In genomic region chr14:95237956-95238355, GRCh38 we compare ENCODE assay signal across 1 cellular context.
TF ChIP-seq lines count a peak whose summit lies in the region.

No MANE protein-coding gene starts in this region.

TF ChIP-seq in IMR-90, 13 proteins besides CTCF, POLR2A, EP300 and RAD21 (continued from another document):
- TF ChIP-seq, protein P1, sequence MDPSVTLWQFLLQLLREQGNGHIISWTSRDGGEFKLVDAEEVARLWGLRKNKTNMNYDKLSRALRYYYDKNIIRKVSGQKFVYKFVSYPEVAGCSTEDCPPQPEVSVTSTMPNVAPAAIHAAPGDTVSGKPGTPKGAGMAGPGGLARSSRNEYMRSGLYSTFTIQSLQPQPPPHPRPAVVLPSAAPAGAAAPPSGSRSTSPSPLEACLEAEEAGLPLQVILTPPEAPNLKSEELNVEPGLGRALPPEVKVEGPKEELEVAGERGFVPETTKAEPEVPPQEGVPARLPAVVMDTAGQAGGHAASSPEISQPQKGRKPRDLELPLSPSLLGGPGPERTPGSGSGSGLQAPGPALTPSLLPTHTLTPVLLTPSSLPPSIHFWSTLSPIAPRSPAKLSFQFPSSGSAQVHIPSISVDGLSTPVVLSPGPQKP (IDR thresholded peaks at IDR 0.05; ENCODE audit: borderline replicate concordance, low read depth, low read length): no peak
- TF ChIP-seq BHLHE40 (IDR thresholded peaks at IDR 0.05; ENCODE audit: low read depth, low read length) (no peak), MXI1 (IDR thresholded peaks at IDR 0.05; ENCODE audit: borderline replicate concordance, low read depth, low read length) (no peak), MAFK (IDR thresholded peaks at IDR 0.05; ENCODE audit: low read depth, low read length) (no peak), CEBPB (IDR thresholded peaks at IDR 0.05; ENCODE audit: low read depth, low read length) (no peak), RCOR1 (IDR thresholded peaks at IDR 0.05; ENCODE audit: insufficient replicate concordance, low read length) (no peak), MAZ (IDR thresholded peaks at IDR 0.05; ENCODE audit: borderline replicate concordance, low read depth, low read length) (no peak), FOS (IDR thresholded peaks at IDR 0.05; ENCODE audit: low read depth, low read length) (no peak), CHD1 (IDR thresholded peaks at IDR 0.05; ENCODE audit: low read depth, low read length) (no peak), NFE2L2 (IDR thresholded peaks at IDR 0.05; ENCODE audit: low read depth, low read length) (no peak)
- TF ChIP-seq, protein P2, sequence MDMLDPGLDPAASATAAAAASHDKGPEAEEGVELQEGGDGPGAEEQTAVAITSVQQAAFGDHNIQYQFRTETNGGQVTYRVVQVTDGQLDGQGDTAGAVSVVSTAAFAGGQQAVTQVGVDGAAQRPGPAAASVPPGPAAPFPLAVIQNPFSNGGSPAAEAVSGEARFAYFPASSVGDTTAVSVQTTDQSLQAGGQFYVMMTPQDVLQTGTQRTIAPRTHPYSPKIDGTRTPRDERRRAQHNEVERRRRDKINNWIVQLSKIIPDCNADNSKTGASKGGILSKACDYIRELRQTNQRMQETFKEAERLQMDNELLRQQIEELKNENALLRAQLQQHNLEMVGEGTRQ (IDR thresholded peaks at IDR 0.05; ENCODE audit: low read depth, low read length): no peak
